Comparison of ENCODE assay signal across 8 cellular contexts in the genomic region with DNA sequence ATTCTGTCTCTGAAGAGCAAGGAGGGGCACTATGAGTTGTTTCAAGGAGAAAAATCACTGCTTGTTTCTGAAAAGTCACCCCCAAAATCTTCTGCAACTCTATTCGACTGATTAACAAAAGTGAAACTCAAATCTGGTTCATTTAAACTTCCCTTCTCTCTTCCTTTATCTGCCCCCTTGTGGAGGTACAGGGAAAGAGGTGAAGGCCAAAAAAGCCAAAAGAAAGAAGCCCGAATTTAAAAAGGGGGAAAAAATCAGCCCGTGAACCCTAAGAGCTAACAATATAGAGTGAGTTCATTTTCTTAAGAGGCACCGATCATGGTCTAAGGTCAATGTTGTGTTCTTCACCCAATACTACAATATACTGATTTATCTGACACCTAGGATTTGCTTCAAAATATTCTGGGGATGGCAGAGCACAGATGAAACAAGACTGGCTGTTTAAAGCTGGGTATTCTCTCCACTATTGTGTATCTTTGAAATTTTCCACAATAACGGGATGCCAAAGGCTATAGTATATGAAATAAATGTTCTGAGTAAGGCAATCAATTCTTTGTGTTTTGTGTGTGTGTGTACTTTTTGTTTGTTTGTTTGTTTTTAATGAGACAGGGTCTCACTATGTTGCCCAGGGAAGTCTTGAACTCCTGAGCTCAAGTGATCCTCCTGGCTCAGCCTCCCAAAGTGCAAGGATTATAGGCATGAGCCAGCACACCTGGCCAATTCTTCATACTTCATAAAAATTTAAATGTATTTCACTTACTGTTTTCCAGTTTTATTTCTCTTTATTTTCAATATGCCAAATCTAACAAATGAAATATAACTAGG. TPM values are rescaled to one million over a fixed set of nuclear protein-coding genes. Genes with fewer than 3 reads are reported as not detected.
DNase-seq lines count a peak whose midpoint lies in the region; TF ChIP-seq lines count a peak whose summit lies in the region.

No MANE protein-coding gene starts in this region.

- TF ChIP-seq CTCF in AG09309 (IDR thresholded peaks at IDR 0.05; ENCODE audit: control insufficient read depth, insufficient read depth, low read depth, low read length, missing control alignments) = peak; percentile 78

- H3K4me3 ChIP-seq in AG09309 (ENCODE audit: control insufficient read depth, low read depth, low read length) = no peak overlapping the region

- H3K36me3 Mint-ChIP-seq in IgD-negative memory B cell = no peaks in the 10 kb centered on the region

- H3K4me1 Mint-ChIP-seq in IgD-negative memory B cell = peaks cover 3 to 14% (median 9%) of the 10 kb centered on the region in 3 donors

- H3K9me3 Mint-ChIP-seq in IgD-negative memory B cell = no peaks in the 10 kb centered on the region

- H3K4me3 Mint-ChIP-seq in IgD-negative memory B cell = peak overlapping the region in 2 of 4 donors; percentile 6 to 10

- H3K27me3 Mint-ChIP-seq in IgD-negative memory B cell = no peaks in the 10 kb centered on the region

- DNase-seq in AG09309 (ENCODE audit: low read depth) (peak; percentile 34), GM04504 (ENCODE audit: low read depth) (peak; percentile 31), SKM-1 (lab: John Stamatoyannopoulos, UW; ENCODE audit: unreplicated experiment) (peak; percentile 15), left kidney (ENCODE audit: low read depth, low spot score) (peak; percentile 75), superior temporal gyrus (ENCODE audit: extremely low spot score) (peak; percentile 87)
- DNase-seq in central memory CD4-positive, alpha-beta T cell = peak; percentile 66
- DNase-seq in activated effector memory CD4-positive, alpha-beta T cell treated with anti-CD3 and anti-CD28 coated beads, Interleukin-2, amount 50 U/mL, for 16 hours = no peak

- H3K27ac Mint-ChIP-seq in IgD-negative memory B cell = peak overlapping the region in 2 of 3 donors; percentile 61 to 92

RNA-seq across cellular contexts. Expression of gene EEF1AKMT1, which starts 55.0 kb away (rescaled TPM):
- polyA plus RNA-seq in IgD-negative memory B cell = 10.5 TPM
